In genomic region chrX:155143959-155144548, GRCh38 we compare ENCODE assay signal across 21 cellular contexts.
"Had no signal": no experiment of that assay in that cellular context is flagged by ENCODE, and none has a peak within 500 bp of the region (broad histone marks: within the 10 kb centered on the region; RNA-seq: fewer than 3 reads in every experiment).

No MANE protein-coding gene starts in this region.

- H3K4me3 Mint-ChIP-seq: effector memory CD8-positive, alpha-beta T cell; naive thymus-derived CD4-positive, alpha-beta T cell; neural progenitor cell; T-helper 1 cell treated with Interleukin-12 subunit alpha and Interleukin-12 subunit beta and Interleukin-4 antibody, amounts not matched to agents 30 μg/mL and 1 μg/mL, for 36 hours; WTC11 had no signal

- H3K27ac Mint-ChIP-seq: activated T-helper 2 cell treated with anti-CD3 and anti-CD28 coated beads, Interferon-gamma antibody, Interleukin-2, Interleukin-4, amounts not matched to agents 10 μg/mL and 5 μg/mL and 100 μg/mL, durations not matched to agents 14 hours and 24 hours and 36 hours; effector memory CD8-positive, alpha-beta T cell; neural progenitor cell; progenitor cell of endocrine pancreas; T-helper 1 cell treated with Interleukin-12 subunit alpha and Interleukin-12 subunit beta and Interleukin-4 antibody, amounts not matched to agents 30 μg/mL and 1 μg/mL, for 36 hours; WTC11 had no signal

- H3K4me1 Mint-ChIP-seq: neural progenitor cell had no signal

- H3K9me3 Mint-ChIP-seq: activated T-helper 2 cell treated with anti-CD3 and anti-CD28 coated beads, Interferon-gamma antibody, Interleukin-2, Interleukin-4, amounts not matched to agents 10 μg/mL and 5 μg/mL and 100 μg/mL, durations not matched to agents 14 hours and 24 hours and 36 hours; effector memory CD8-positive, alpha-beta T cell; T-helper 1 cell treated with Interleukin-12 subunit alpha and Interleukin-12 subunit beta and Interleukin-4 antibody, amounts not matched to agents 30 μg/mL and 1 μg/mL, for 36 hours; WTC11 had no signal

- DNase-seq: activated CD4-positive, alpha-beta T cell treated with anti-CD3 and anti-CD28 coated beads, Interleukin-2, amount 50 U/mL, for 4 hours; activated naive CD4-positive, alpha-beta T cell; adrenal gland; brain microvascular endothelial cell; central memory CD4-positive, alpha-beta T cell; dorsolateral prefrontal cortex; effector memory CD8-positive, alpha-beta T cell; gastrocnemius medialis; hippocampal formation; left ventricle myocardium inferior; naive thymus-derived CD4-positive, alpha-beta T cell; retina; stimulated activated CD4-positive, alpha-beta T cell treated with anti-CD3 and anti-CD28 coated beads, Interleukin-4, amount 100 ng/mL, for 1 hour; stomach; T1000 had no signal

- H3K27me3 Mint-ChIP-seq: effector memory CD8-positive, alpha-beta T cell; progenitor cell of endocrine pancreas had no signal

- ATAC-seq: effector memory CD8-positive, alpha-beta T cell; gastrocnemius medialis; naive thymus-derived CD4-positive, alpha-beta T cell; WTC11 had no signal

- FAIRE-seq: endothelial cell of umbilical vein had no signal

- H3K36me3 Mint-ChIP-seq: naive thymus-derived CD4-positive, alpha-beta T cell; neural progenitor cell; WTC11 had no signal
